ENCODE assay signal across 1 cellular context in genomic region chr1:181424786-181425403, GRCh38.
TF ChIP-seq lines count a peak whose summit lies in the region.

No MANE protein-coding gene starts in this region.

TF ChIP-seq in K562, 482 proteins besides CTCF, POLR2A, EP300 and RAD21 (continued from another document):
- no peak for TF ChIP-seq UBTF (IDR thresholded peaks at IDR 0.05; ENCODE audit: borderline replicate concordance in 1 of 2, low read depth in 2 of 2, low read length in 2 of 2)
- peak; percentile 76; the same call in 1 of the 2 replicates for TF ChIP-seq RB1 (IDR thresholded peaks at IDR 0.05; ENCODE audit: low read depth)
- TF ChIP-seq ZNF174 (CRISPR knock-in tag; IDR thresholded peaks at IDR 0.05): no peak
- no peak for TF ChIP-seq PYGO2 (tag; IDR thresholded peaks at IDR 0.05)
- peak; percentile 90 for TF ChIP-seq SMC3 (conservative IDR thresholded peaks at IDR 0.05; ENCODE audit: insufficient read depth, low read depth, low read length)
- 0 out of 2 replicates have a peak, but pooled peaks have one; percentile 10 for TF ChIP-seq TARDBP (IDR thresholded peaks at IDR 0.05)
- TF ChIP-seq MLLT1 (IDR thresholded peaks at IDR 0.05): peak in 1 of 2 experiments; percentile 59; a peak in 2 of 4 replicates
- no peak for TF ChIP-seq ZNF197 (CRISPR knock-in tag; IDR thresholded peaks at IDR 0.05; ENCODE audit: low read depth)
- TF ChIP-seq LCOR (CRISPR knock-in tag; IDR thresholded peaks at IDR 0.05): no peak
- TF ChIP-seq CREB1 (IDR thresholded peaks at IDR 0.05): 0 out of 2 replicates have a peak, but pooled peaks have one; percentile 17
- TF ChIP-seq CREB1 (CRISPR knock-in tag; IDR thresholded peaks at IDR 0.05): no peak
- peak in 1 of 2 experiments; percentile 20; a peak in 1 of 4 replicates for TF ChIP-seq MAZ (CRISPR knock-in tag; conservative IDR thresholded peaks at IDR 0.05 in 1 of 2, IDR thresholded peaks at IDR 0.05 in 1 of 2)
- TF ChIP-seq JUN (IDR thresholded peaks at IDR 0.05; ENCODE audit: borderline replicate concordance, low read depth, low read length): peak; percentile 42; the same call in 1 of the 2 replicates
- TF ChIP-seq JUN (CRISPR knock-in tag; IDR thresholded peaks at IDR 0.05; ENCODE audit: borderline replicate concordance): no peak
- TF ChIP-seq KLF16 (IDR thresholded peaks at IDR 0.05): peak; percentile 68; the same call in 1 of the 2 replicates
- peak; percentile 18; the same call in 1 of the 2 replicates for TF ChIP-seq VEZF1 (CRISPR knock-in tag; IDR thresholded peaks at IDR 0.05)
- no peak for TF ChIP-seq ZNF707 (CRISPR knock-in tag; conservative IDR thresholded peaks at IDR 0.05)
